Comparison of ENCODE assay signal across 26 cellular contexts in genomic region chr3:28900301-28900700, GRCh38.
"Had no signal": no experiment of that assay in that cellular context is flagged by ENCODE, and none has a peak within 500 bp of the region (broad histone marks: within the 10 kb centered on the region; RNA-seq: fewer than 3 reads in every experiment).

No MANE protein-coding gene starts in this region.

- ATAC-seq: naive thymus-derived CD4-positive, alpha-beta T cell; natural killer cell; right cardiac atrium; right lobe of liver; stimulated activated memory B cell treated with anti-CD40 and anti-IgM and Interleukin-4, amounts not matched to agents 10 μg/mL and 1 μg/mL and 100 μg/mL, for 72 hours had no signal

- DNase-seq: naive thymus-derived CD4-positive, alpha-beta T cell; natural killer cell; occipital lobe; pancreas; right lobe of liver; sigmoid colon; spleen; stimulated activated CD4-positive, alpha-beta T cell treated with anti-CD3 and anti-CD28 coated beads, Interleukin-12 subunit alpha, Interleukin-12 subunit beta, amount 100 ng/mL, for 4 hours; stimulated activated CD4-positive, alpha-beta T cell treated with anti-CD3 and anti-CD28 coated beads, Interleukin-1b, Interleukin-23, amount 100 ng/mL, for 48 hours; stimulated activated CD4-positive, alpha-beta T cell treated with anti-CD3 and anti-CD28 coated beads, Interleukin-4, amount 100 ng/mL, for 1 hour; stimulated activated CD4-positive, alpha-beta T cell treated with anti-CD3 and anti-CD28 coated beads, Interleukin-4, amount 100 ng/mL, for 4 hours; stimulated activated CD8-positive, alpha-beta memory T cell treated with anti-CD3 and anti-CD28 coated beads, Interleukin-4, amount 100 ng/mL, for 48 hours; stimulated activated naive CD4-positive, alpha-beta T cell; stomach; thyroid gland; trophoblast cell; upper lobe of left lung had no signal

- H3K4me3 ChIP-seq: neural progenitor cell, pancreas, prostate gland, right lobe of liver, sigmoid colon, skin epidermis, smooth muscle cell, spleen, stomach, thoracic aorta, thyroid gland, tibial nerve, upper lobe of left lung, vagina had no signal
